ENCODE assay signal across 1 cellular context in genomic region chr4:39353478-39354177, GRCh38.
TF ChIP-seq lines count a peak whose summit lies in the region.

No MANE protein-coding gene starts in this region.

TF ChIP-seq in GM12878, 131 proteins besides CTCF, POLR2A, EP300 and RAD21 (continued from another document and continues in another):
- TF ChIP-seq ZNF687 (IDR thresholded peaks at IDR 0.05): no peak
- no peak for TF ChIP-seq PAX5 (IDR thresholded peaks at IDR 0.05; ENCODE audit: borderline replicate concordance, low read depth, low read length)
- TF ChIP-seq E2F8 (IDR thresholded peaks at IDR 0.05; ENCODE audit: low read depth, partially characterized antibody): peak; percentile 48
- TF ChIP-seq EGR1 (IDR thresholded peaks at IDR 0.05; ENCODE audit: borderline replicate concordance in 1 of 2, low read depth in 2 of 2, low read length in 2 of 2): no peak
- no peak for TF ChIP-seq IRF5 (IDR thresholded peaks at IDR 0.05; ENCODE audit: borderline replicate concordance)
- TF ChIP-seq ZNF592 (IDR thresholded peaks at IDR 0.05): 0 out of 2 replicates have a peak, but pooled peaks have one; percentile 43
- TF ChIP-seq USF2 (IDR thresholded peaks at IDR 0.05; ENCODE audit: borderline replicate concordance, low read depth, low read length): no peak
- TF ChIP-seq ATF3 (IDR thresholded peaks at IDR 0.05; ENCODE audit: borderline replicate concordance, extremely low read depth, low read depth, low read length): no peak
- no peak for TF ChIP-seq KLF5 (IDR thresholded peaks at IDR 0.05; ENCODE audit: partially characterized antibody)
- TF ChIP-seq MYB (IDR thresholded peaks at IDR 0.05; ENCODE audit: borderline replicate concordance, low read depth, low read length): no peak
- no peak for TF ChIP-seq IRF3 (IDR thresholded peaks at IDR 0.05)
- TF ChIP-seq ZSCAN29 (IDR thresholded peaks at IDR 0.05): no peak
- no peak for TF ChIP-seq WRNIP1 (IDR thresholded peaks at IDR 0.05; ENCODE audit: borderline replicate concordance, low read depth, low read length)
- peak; percentile 87 to 92 for TF ChIP-seq IKZF2 (IDR thresholded peaks at IDR 0.05)
- peak in 1 of 2 experiments; percentile 45; a peak in 2 of 4 replicates for TF ChIP-seq BHLHE40 (IDR thresholded peaks at IDR 0.05; ENCODE audit: borderline replicate concordance in 1 of 2, low read depth in 2 of 2, low read length in 1 of 2)
- TF ChIP-seq KAT2A (conservative IDR thresholded peaks at IDR 0.05; ENCODE audit: control insufficient read depth, low read depth, low read length): no peak
- TF ChIP-seq BCL11A (IDR thresholded peaks at IDR 0.05; ENCODE audit: low read depth, low read length): peak; percentile 85
- TF ChIP-seq TCF12 (IDR thresholded peaks at IDR 0.05; ENCODE audit: low read depth, low read length): no peak
- TF ChIP-seq BCLAF1 (IDR thresholded peaks at IDR 0.05): no peak
- no peak for TF ChIP-seq SUZ12 (IDR thresholded peaks at IDR 0.05; ENCODE audit: unreplicated experiment)
- peak; percentile 98 for TF ChIP-seq RUNX3 (IDR thresholded peaks at IDR 0.05; ENCODE audit: low read length)
- TF ChIP-seq EED (IDR thresholded peaks at IDR 0.05; ENCODE audit: low read depth): no peak
- TF ChIP-seq POLR2AphosphoS5 (IDR thresholded peaks at IDR 0.05; ENCODE audit: low read length): no peak
- TF ChIP-seq SREBF1 (IDR thresholded peaks at IDR 0.05; ENCODE audit: low read length): 0 out of 2 replicates have a peak, but pooled peaks have one; percentile 12
- TF ChIP-seq HCFC1 (IDR thresholded peaks at IDR 0.05; ENCODE audit: low read length): no peak
- no peak for TF ChIP-seq NFYA (IDR thresholded peaks at IDR 0.05; ENCODE audit: borderline replicate concordance, low read depth, low read length)
- TF ChIP-seq E4F1 (IDR thresholded peaks at IDR 0.05; ENCODE audit: borderline replicate concordance, partially characterized antibody): no peak
- peak; percentile 79; the same call in 1 of the 2 replicates for TF ChIP-seq ZNF217 (IDR thresholded peaks at IDR 0.05)
- no peak for TF ChIP-seq ZBTB33 (IDR thresholded peaks at IDR 0.05)
- TF ChIP-seq NR2C1 (IDR thresholded peaks at IDR 0.05): no peak
- TF ChIP-seq TCF3 (IDR thresholded peaks at IDR 0.05; ENCODE audit: borderline replicate concordance, insufficient read depth, low read depth, low read length): no peak
- TF ChIP-seq ZNF384 (IDR thresholded peaks at IDR 0.05; ENCODE audit: borderline replicate concordance, low read depth, low read length): no peak; the same call in 1 of the 2 replicates
- peak; percentile 70; the same call in 1 of the 2 replicates for TF ChIP-seq PML (IDR thresholded peaks at IDR 0.05; ENCODE audit: low read length)
